10 cellular contexts compared by ENCODE assay signal in the genomic region with DNA sequence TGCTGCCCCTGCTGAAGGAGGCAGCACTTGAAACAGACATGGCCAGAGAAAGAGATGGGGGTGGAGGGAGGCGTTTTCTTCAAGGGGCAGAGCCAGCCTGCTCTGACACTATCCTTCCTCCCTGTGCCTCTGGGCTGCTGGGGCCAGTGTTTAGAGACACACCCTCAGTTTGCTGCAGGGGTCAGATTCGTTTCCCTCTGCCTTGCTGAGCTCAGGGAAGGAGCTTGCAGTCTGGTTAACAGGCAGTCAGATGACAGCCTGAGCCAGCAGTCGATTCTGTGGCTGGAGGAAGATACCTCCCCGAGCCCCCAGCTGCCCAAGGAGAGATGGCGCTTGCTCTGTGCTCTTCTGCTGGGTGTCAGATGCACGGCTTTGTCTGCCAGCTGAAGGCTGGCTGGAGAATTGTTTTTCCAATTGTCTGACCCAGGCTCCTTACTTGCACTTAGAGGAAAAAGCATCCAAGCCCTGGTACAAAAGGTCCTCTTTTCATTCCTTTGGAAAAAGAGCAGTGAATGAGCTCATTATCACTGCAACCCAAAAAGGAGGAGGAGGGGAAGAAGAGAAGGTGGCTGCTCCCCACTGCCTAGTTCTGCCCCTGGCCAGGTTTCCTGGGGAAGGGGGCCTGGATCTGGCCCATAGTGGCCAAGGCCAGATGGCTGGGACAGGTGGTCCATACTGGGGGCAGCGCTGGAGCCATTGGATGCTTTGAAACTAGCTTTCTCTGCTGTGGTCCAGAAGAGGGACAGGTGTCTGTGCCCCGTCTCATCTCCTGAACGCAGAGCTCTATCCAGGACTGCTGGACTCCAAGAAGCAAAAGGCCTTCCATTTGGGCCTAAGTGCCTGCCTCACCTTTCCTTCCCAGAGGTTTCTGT.
A peak's percentile ranks its signal among the peaks of the same experiment; 100 is the strongest.
DNase-seq lines count a peak whose midpoint lies in the region; ATAC-seq, FAIRE-seq and TF ChIP-seq lines count a peak whose summit lies in the region.
"Had no signal": no experiment of that assay in that cellular context is flagged by ENCODE, and none has a peak within 500 bp of the region (broad histone marks: within the 10 kb centered on the region; RNA-seq: fewer than 3 reads in every experiment).

No MANE protein-coding gene starts in this region.

- TF ChIP-seq CTCF in tibial nerve (IDR thresholded peaks at IDR 0.05), result no peak

- H3K4me1 ChIP-seq in esophagus (ENCODE audit: control insufficient read depth in 2 of 2, insufficient read depth in 2 of 2, low read length in 1 of 2) (peaks cover 4 to 11% of the 10 kb centered on the region in 2 donors), tibial nerve (peaks cover 0 to 82% (median 56%) of the 10 kb centered on the region in 4 donors)

- no peak for ATAC-seq in GM19328 (IDR thresholded peaks at IDR 0.05; ENCODE audit: unreplicated experiment)
- ATAC-seq in HG03469 (IDR thresholded peaks at IDR 0.05; ENCODE audit: unreplicated experiment), result no peak

- H3K36me3 ChIP-seq in esophagus (ENCODE audit: control insufficient read depth in 2 of 2, insufficient read depth in 2 of 2, low read length in 1 of 2) (peaks cover 0 to 16% of the 10 kb centered on the region in 2 donors), tibial nerve (peaks cover 0 to 28% (median 0%) of the 10 kb centered on the region in 3 donors)

- peak in 1 of 2 donors; percentile 81 for TF ChIP-seq EP300 in tibial nerve (IDR thresholded peaks at IDR 0.05)

- TF ChIP-seq POLR2A in tibial nerve (IDR thresholded peaks at IDR 0.05), result peak in 1 of 2 donors; percentile 40

- H3K27ac ChIP-seq in esophagus (ENCODE audit: low read depth in 2 of 2, low read length in 1 of 2), result peak overlapping the region; percentile 63 to 70
- peak overlapping the region; percentile 56 to 93 (median 82) for H3K27ac ChIP-seq in tibial nerve

- WGBS in esophagus, 2 donors, result 65 to 71% methylated on average over 9 of the region's 9 CpGs
- WGBS in tibial nerve, 2 donors, result 36 to 40% methylated on average over 9 of the region's 9 CpGs

- DNase-seq in NOMO-1 (lab: John Stamatoyannopoulos, UW; ENCODE audit: unreplicated experiment in 2 of 2) (peak; percentile 77 to 91), midbrain (lab: John Stamatoyannopoulos, UW) (peak; percentile 78), tibial nerve (ENCODE audit: low spot score in 2 of 2) (peak; percentile 48 to 55), HTR-8/SVneo (ENCODE audit: insufficient read length, low spot score) (no peak)
- DNase-seq: activated CD8-positive, alpha-beta memory T cell treated with anti-CD3 and anti-CD28 coated beads, Interleukin-2, amount 50 U/mL, for 48 hours; SIG-M5 had no signal

- H3K27me3 ChIP-seq in esophagus (ENCODE audit: control insufficient read depth in 1 of 2, insufficient read depth in 2 of 2, low read length in 2 of 2) (no peaks in the 10 kb centered on the region), tibial nerve (no peaks in the 10 kb centered on the region)

- FAIRE-seq in HTR-8/SVneo (lab: Jason Lieb, UNC), result no peak
- FAIRE-seq: H54 had no signal

- H3K4me3 ChIP-seq in esophagus (ENCODE audit: low read depth in 1 of 2, low read length in 2 of 2), result no peak overlapping the region
- H3K4me3 ChIP-seq in tibial nerve, result peak overlapping the region in 1 of 4 donors; percentile 19

- H3K9me3 ChIP-seq in esophagus (ENCODE audit: control insufficient read depth in 2 of 2, insufficient read depth in 1 of 2, low read depth in 1 of 2, low read length in 1 of 2) (no peaks in the 10 kb centered on the region), tibial nerve (no peaks in the 10 kb centered on the region)
